8 cellular contexts compared by ENCODE assay signal in the genomic region with DNA sequence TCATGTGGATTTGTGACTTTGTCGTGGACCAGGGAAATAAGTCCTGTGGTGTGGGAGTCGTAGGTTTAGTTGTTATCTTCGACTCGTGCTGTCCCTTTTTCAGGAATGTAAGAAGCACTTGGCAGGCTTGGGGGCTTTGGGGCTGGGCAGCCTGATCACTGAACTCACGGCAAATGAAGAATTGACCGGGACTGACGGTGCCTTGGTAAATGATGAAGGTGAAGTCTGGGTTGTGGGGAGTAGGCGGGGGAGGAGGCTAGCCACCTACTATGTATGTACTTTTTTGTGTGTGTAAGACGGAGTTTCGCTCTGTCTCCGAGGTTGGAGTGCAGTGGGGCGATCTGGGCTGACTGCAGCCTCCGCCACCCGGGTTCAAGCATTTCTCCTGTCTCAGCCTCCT.
DNase-seq lines count a peak whose midpoint lies in the region; ATAC-seq and TF ChIP-seq lines count a peak whose summit lies in the region.

No MANE protein-coding gene starts in this region.

- peaks cover 6% of the 10 kb centered on the region for H3K27me3 Mint-ChIP-seq in activated T-cell treated with anti-CD3 and anti-CD28 coated beads, Interleukin-2, amount 50 U/mL, for 24 hours

- no peak for ATAC-seq in HG02938 (IDR thresholded peaks at IDR 0.05; ENCODE audit: unreplicated experiment)
- no peak for ATAC-seq in HG02840 (IDR thresholded peaks at IDR 0.05; ENCODE audit: low FRiP score, unreplicated experiment)
- ATAC-seq in GM18861 (IDR thresholded peaks at IDR 0.05; ENCODE audit: unreplicated experiment): no peak

- H3K9me3 Mint-ChIP-seq in activated T-cell treated with anti-CD3 and anti-CD28 coated beads, Interleukin-2, amount 50 U/mL, for 24 hours: no peaks in the 10 kb centered on the region

- peak overlapping the region; percentile 82 for H3K4me3 Mint-ChIP-seq in activated T-cell treated with anti-CD3 and anti-CD28 coated beads, Interleukin-2, amount 50 U/mL, for 24 hours

- H3K27ac ChIP-seq in HL-60 (replicated peaks): peak overlapping the region; percentile 92

- no peak for TF ChIP-seq CTCF in HL-60 (IDR thresholded peaks at IDR 0.05; ENCODE audit: insufficient read depth, low read length)

- DNase-seq in HL-60 (ENCODE audit: low read depth in 1 of 2, low spot score in 1 of 2) (no peak), Ammon's horn (ENCODE audit: low spot score) (no peak)
- peak; percentile 39 for DNase-seq in activated T-cell treated with anti-CD3 and anti-CD28 coated beads, Interleukin-2, amount 50 U/mL, for 24 hours
- DNase-seq in stimulated activated CD4-positive, alpha-beta T cell treated with anti-CD3 and anti-CD28 coated beads, Interleukin-4, amount 100 ng/mL, for 4 hours: peak; percentile 5 to 6

- H3K27me3 ChIP-seq in HL-60 (ENCODE audit: insufficient read depth, poor library complexity, severe bottlenecking): no peaks in the 10 kb centered on the region

- H3K27ac Mint-ChIP-seq in activated T-cell treated with anti-CD3 and anti-CD28 coated beads, Interleukin-2, amount 50 U/mL, for 24 hours: peak overlapping the region; percentile 98

- H3K4me3 ChIP-seq in HL-60 (replicated peaks; ENCODE audit: insufficient read depth, low read length) (peak overlapping the region; percentile 76), iPS-11a (ENCODE audit: low read depth, low read length) (peak overlapping the region; percentile 82)

- H3K36me3 Mint-ChIP-seq in activated T-cell treated with anti-CD3 and anti-CD28 coated beads, Interleukin-2, amount 50 U/mL, for 24 hours (ENCODE audit: low read depth): peaks cover 49% of the 10 kb centered on the region

- H3K4me1 Mint-ChIP-seq in activated T-cell treated with anti-CD3 and anti-CD28 coated beads, Interleukin-2, amount 50 U/mL, for 24 hours (ENCODE audit: low read depth): peaks cover 25% of the 10 kb centered on the region

Comparison
In these comparisons a context has a peak if more than half of its experiments do, and no peak if none do; other contexts are left out.
1. DNase-seq: peak in activated T-cell treated with anti-CD3 and anti-CD28 coated beads, Interleukin-2, amount 50 U/mL, for 24 hours (single experiment) and stimulated activated CD4-positive, alpha-beta T cell treated with anti-CD3 and anti-CD28 coated beads, Interleukin-4, amount 100 ng/mL, for 4 hours (2 of 2); none in HL-60 (0 of 2) and Ammon's horn (single experiment).